ENCODE assay signal across 21 cellular contexts in genomic region chr7:3589756-3590155, GRCh38.
"Had no signal": no experiment of that assay in that cellular context is flagged by ENCODE, and none has a peak within 500 bp of the region (broad histone marks: within the 10 kb centered on the region; RNA-seq: fewer than 3 reads in every experiment).

No MANE protein-coding gene starts in this region.

- H3K27ac ChIP-seq: coronary artery, neutrophil, ovary, prostate gland, thoracic aorta had no signal

- FAIRE-seq: frontal cortex had no signal

- ATAC-seq: activated T-cell treated with anti-CD3 and anti-CD28 coated beads, Interleukin-2, amount 50 U/mL, for 4 hours; left ventricle myocardium superior; right cardiac atrium had no signal

- DNase-seq: activated CD4-positive, alpha-beta T cell treated with anti-CD3 and anti-CD28 coated beads for 1 hour; activated CD8-positive, alpha-beta memory T cell treated with anti-CD3 and anti-CD28 coated beads, Interleukin-2, amount 50 U/mL, for 48 hours; activated naive CD4-positive, alpha-beta T cell treated with anti-CD3 and anti-CD28 coated beads for 36 hours; activated naive CD8-positive, alpha-beta T cell treated with anti-CD3 and anti-CD28 coated beads, Interleukin-2, amount 10 ng/mL, durations not matched to agents 7 days and 5 days; activated T-cell treated with anti-CD3 and anti-CD28 coated beads, Interleukin-2, amount 50 U/mL, for 4 hours; amniotic stem cell; cerebellar nuclear complex; endodermal cell; hippocampal formation; left ventricle myocardium superior; mesenchymal stem cell; ovary; stimulated activated CD4-positive, alpha-beta T cell treated with anti-CD3 and anti-CD28 coated beads, Interleukin-4, amount 100 ng/mL, for 24 hours; stimulated activated naive CD4-positive, alpha-beta T cell treated with Interleukin-2 at 50 U/mL for 16 hours; T-helper 1 cell had no signal
